8 cellular contexts compared by ENCODE assay signal in genomic region chr10:60732240-60733188, GRCh38. TPM values are rescaled to one million over a fixed set of nuclear protein-coding genes. Genes with fewer than 3 reads are reported as not detected.
DNase-seq lines count a peak whose midpoint lies in the region; ATAC-seq lines count a peak whose summit lies in the region.

No MANE protein-coding gene starts in this region.

- no peaks in the 10 kb centered on the region for H3K36me3 Mint-ChIP-seq in T-helper 2 cell treated with Interferon-gamma antibody and Interleukin-4, amounts not matched to agents 5 μg/mL and 100 μg/mL, for 36 hours (ENCODE audit: low read depth)
- peaks cover 0 to 20% (median 0%) of the 10 kb centered on the region in 5 donors for H3K36me3 Mint-ChIP-seq in naive thymus-derived CD4-positive, alpha-beta T cell

- peaks cover 13% of the 10 kb centered on the region for H3K27me3 Mint-ChIP-seq in T-helper 2 cell treated with Interferon-gamma antibody and Interleukin-4, amounts not matched to agents 5 μg/mL and 100 μg/mL, for 36 hours (ENCODE audit: low read depth)
- peaks cover 0 to 7% (median 2%) of the 10 kb centered on the region in 5 donors for H3K27me3 Mint-ChIP-seq in naive thymus-derived CD4-positive, alpha-beta T cell

- no peaks in the 10 kb centered on the region for H3K9me3 Mint-ChIP-seq in T-helper 2 cell treated with Interferon-gamma antibody and Interleukin-4, amounts not matched to agents 5 μg/mL and 100 μg/mL, for 36 hours
- H3K9me3 Mint-ChIP-seq in naive thymus-derived CD4-positive, alpha-beta T cell: no peaks in the 10 kb centered on the region

- H3K4me3 Mint-ChIP-seq in T-helper 2 cell treated with Interferon-gamma antibody and Interleukin-4, amounts not matched to agents 5 μg/mL and 100 μg/mL, for 36 hours: peak overlapping the region; percentile 79
- H3K4me3 Mint-ChIP-seq in naive thymus-derived CD4-positive, alpha-beta T cell: peak overlapping the region; percentile 84 to 99 (median 93)

- peaks cover 0 to 6% (median 0%) of the 10 kb centered on the region in 3 experiments for H3K36me3 ChIP-seq in naive thymus-derived CD4-positive, alpha-beta T cell (ENCODE audit: control insufficient read depth in 2 of 3, insufficient read depth in 3 of 3, low read length in 3 of 3)

- no peaks in the 10 kb centered on the region for H3K27me3 ChIP-seq in naive thymus-derived CD4-positive, alpha-beta T cell (ENCODE audit: control insufficient read depth in 2 of 2, insufficient read depth in 2 of 2, low read length in 2 of 2)

- peaks cover 20 to 35% of the 10 kb centered on the region in 2 donors for H3K4me1 ChIP-seq in naive thymus-derived CD4-positive, alpha-beta T cell (ENCODE audit: control insufficient read depth in 2 of 2, insufficient read depth in 2 of 2, low read length in 2 of 2)

- DNase-seq in NOMO-1 (lab: John Stamatoyannopoulos, UW; ENCODE audit: unreplicated experiment in 2 of 2): peak; percentile 15 to 20
- no peak for DNase-seq in NOMO-1 treated with dmso at 0.1 percent for 144 hours (lab: John Stamatoyannopoulos, UW; ENCODE audit: unreplicated experiment)
- DNase-seq in T-helper 2 cell treated with Interferon-gamma antibody and Interleukin-4, amounts not matched to agents 5 μg/mL and 100 μg/mL, for 36 hours (ENCODE audit: low spot score): peak; percentile 10
- DNase-seq in effector CD4-positive, alpha-beta T cell: peak; percentile 38
- DNase-seq in naive thymus-derived CD4-positive, alpha-beta T cell: peak; percentile 17 to 62 (median 46)
- no peak for DNase-seq in mesenteric fat pad (ENCODE audit: low spot score)
- no peak for DNase-seq in T1000 (lab: John Stamatoyannopoulos, UW)

- POLR2A ChIA-PET in naive thymus-derived CD4-positive, alpha-beta T cell (lab: Charles Lee): interaction anchor here (0.5 to 1.8 kb wide), 4 partner anchors 16 to 860 kb away, joined by 3 to 5 read pairs (median 3); no protein-coding TSS in a partner anchor

- H3K4me1 Mint-ChIP-seq in T-helper 2 cell treated with Interferon-gamma antibody and Interleukin-4, amounts not matched to agents 5 μg/mL and 100 μg/mL, for 36 hours (ENCODE audit: low read depth): peaks cover 43% of the 10 kb centered on the region
- H3K4me1 Mint-ChIP-seq in naive thymus-derived CD4-positive, alpha-beta T cell: peaks cover 19 to 46% (median 38%) of the 10 kb centered on the region in 7 donors

- CTCF ChIA-PET in naive thymus-derived CD4-positive, alpha-beta T cell (lab: Charles Lee): no interaction called here

- intact Hi-C loops in naive thymus-derived CD4-positive, alpha-beta T cell (cut with micrococcal nuclease): loop anchor here (2.0 to 5.0 kb wide), 7 partner anchors 24 to 826 kb away; partner anchors contain the start of genes CCDC6 (in 2 of the 2) and CDK1 (in 1 of the 2)

- peak overlapping the region; percentile 63 for H3K4me3 ChIP-seq in naive thymus-derived CD4-positive, alpha-beta T cell (ENCODE audit: low read length)

- peak; percentile 3 for ATAC-seq in HG03103 (IDR thresholded peaks at IDR 0.05; ENCODE audit: low read depth, unreplicated experiment)
- peak; percentile 59 for ATAC-seq in naive thymus-derived CD4-positive, alpha-beta T cell

- H3K9me3 ChIP-seq in naive thymus-derived CD4-positive, alpha-beta T cell (ENCODE audit: control insufficient read depth in 2 of 3, low read length in 3 of 3): no peaks in the 10 kb centered on the region

- H3K27ac ChIP-seq in naive thymus-derived CD4-positive, alpha-beta T cell (ENCODE audit: low read depth, low read length): peak overlapping the region; percentile 89

- H3K27ac Mint-ChIP-seq in T-helper 2 cell treated with Interferon-gamma antibody and Interleukin-4, amounts not matched to agents 5 μg/mL and 100 μg/mL, for 36 hours: peak overlapping the region; percentile 86
- peak overlapping the region; percentile 90 to 98 (median 96) for H3K27ac Mint-ChIP-seq in naive thymus-derived CD4-positive, alpha-beta T cell

RNA-seq across cellular contexts. Expression of gene CDK1, which starts 45.8 kb away (rescaled TPM):
- total RNA-seq in naive thymus-derived CD4-positive, alpha-beta T cell: 10 to 100 TPM in 1 of 5 experiments, 1 to 10 TPM in 2, under 1 TPM in 2; 0.50 to 90.7 (median 1.1) TPM
- polyA plus RNA-seq in naive thymus-derived CD4-positive, alpha-beta T cell: 1 to 10 TPM in 1 of 2 donors, under 1 TPM in 1; 0.15 to 1.5 TPM
- total RNA-seq in mesenteric fat pad: 0.45 TPM

Comparison
In these comparisons a context has a peak if more than half of its experiments do, and no peak if none do; other contexts are left out.
1. DNase-seq: peak in NOMO-1 (2 of 2), T-helper 2 cell treated with Interferon-gamma antibody and Interleukin-4, amounts not matched to agents 5 μg/mL and 100 μg/mL, for 36 hours (single experiment), effector CD4-positive, alpha-beta T cell (single experiment) and naive thymus-derived CD4-positive, alpha-beta T cell (9 of 9); none in NOMO-1 treated with dmso at 0.1 percent for 144 hours (single experiment), mesenteric fat pad (single experiment) and T1000 (single experiment).